In genomic region chr2:201313362-201313761, GRCh38 we compare ENCODE assay signal across 22 cellular contexts. TPM values are rescaled to one million over a fixed set of nuclear protein-coding genes. Genes with fewer than 3 reads are reported as not detected.
DNase-seq lines count a peak whose midpoint lies in the region; ATAC-seq, FAIRE-seq and TF ChIP-seq lines count a peak whose summit lies in the region.
"Had no signal": no experiment of that assay in that cellular context is flagged by ENCODE, and none has a peak within 500 bp of the region (broad histone marks: within the 10 kb centered on the region; RNA-seq: fewer than 3 reads in every experiment).

No MANE protein-coding gene starts in this region.

- in situ Hi-C loops in ACHN (cut with HindIII; ENCODE audit: low pct_ligation_motif_present, low pct_unique_long_range_greater_than_20kb, low sequenced_read_pairs): no loop called here

- H3K4me3 ChIP-seq in small intestine (ENCODE audit: low read depth in 1 of 2, low read length in 2 of 2): no peak overlapping the region
- H3K4me3 ChIP-seq in mucosa of descending colon: no peak overlapping the region
- H3K4me3 ChIP-seq: A549, GM12878, GM23248, HAP-1 had no signal

- no peaks in the 10 kb centered on the region for H3K9me3 ChIP-seq in small intestine (ENCODE audit: control insufficient read depth, low read depth)
- H3K9me3 ChIP-seq in mucosa of descending colon: peaks cover 6% of the 10 kb centered on the region
- H3K9me3 ChIP-seq: BE2C, HAP-1 had no signal

- no peaks in the 10 kb centered on the region for H3K27me3 ChIP-seq in small intestine (ENCODE audit: control insufficient read depth in 2 of 2, insufficient read depth in 2 of 2, low read length in 2 of 2)
- H3K27me3 ChIP-seq: BE2C had no signal

- no peak for ATAC-seq in activated naive CD8-positive, alpha-beta T cell treated with anti-CD3 and anti-CD28 coated beads, Interleukin-2, amount 10 ng/mL, durations not matched to agents 7 days and 5 days (ENCODE audit: low read depth)
- ATAC-seq in mucosa of descending colon (no peak), HG03139 (IDR thresholded peaks at IDR 0.05; ENCODE audit: unreplicated experiment) (no peak)
- ATAC-seq: A549, GM12878 had no signal

- no peak overlapping the region for H3K4me3 Mint-ChIP-seq in activated naive CD8-positive, alpha-beta T cell treated with anti-CD3 and anti-CD28 coated beads, Interleukin-2, amount 10 ng/mL, durations not matched to agents 7 days and 5 days
- H3K4me3 Mint-ChIP-seq in activated naive CD8-positive, alpha-beta T cell treated with anti-CD3 and anti-CD28 coated beads for 36 hours: no peak overlapping the region
- H3K4me3 Mint-ChIP-seq: CD4-positive, CD25-positive, alpha-beta regulatory T cell; CD8-positive, alpha-beta memory T cell had no signal

- 49 to 74% (median 65%) methylated on average over 5 of the region's 5 CpGs for WGBS in small intestine, 3 donors

- no peaks in the 10 kb centered on the region for H3K4me1 ChIP-seq in small intestine (ENCODE audit: control insufficient read depth in 2 of 2, insufficient read depth in 1 of 2, low read depth in 1 of 2, low read length in 1 of 2)
- no peaks in the 10 kb centered on the region for H3K4me1 ChIP-seq in mucosa of descending colon (ENCODE audit: low read depth)
- H3K4me1 ChIP-seq: A549, BE2C, HAP-1 had no signal

- DNase-seq in activated naive CD8-positive, alpha-beta T cell treated with anti-CD3 and anti-CD28 coated beads, Interleukin-2, amount 10 ng/mL, durations not matched to agents 7 days and 5 days: no peak
- DNase-seq in activated naive CD8-positive, alpha-beta T cell treated with anti-CD3 and anti-CD28 coated beads for 36 hours: no peak
- DNase-seq in NCI-H69 (lab: John Stamatoyannopoulos, UW) (peak; percentile 3), epithelial cell of prostate (ENCODE audit: low read depth, low spot score) (peak; percentile 29), small intestine (peak; percentile 6), mucosa of descending colon (no peak), ACHN (no peak)
- DNase-seq: BE2C; C1 segment of cervical spinal cord; CD4-positive, CD25-positive, alpha-beta regulatory T cell; CD8-positive, alpha-beta memory T cell; COR-L47; DMS 273 treated with DMSO at 0.1 percent for 48 hours; DMS53; DND-41; EL; GM23248 had no signal

- H3K27me3 Mint-ChIP-seq in activated naive CD8-positive, alpha-beta T cell treated with anti-CD3 and anti-CD28 coated beads, Interleukin-2, amount 10 ng/mL, durations not matched to agents 7 days and 5 days: no peaks in the 10 kb centered on the region
- H3K27me3 Mint-ChIP-seq in activated naive CD8-positive, alpha-beta T cell treated with anti-CD3 and anti-CD28 coated beads for 36 hours: no peaks in the 10 kb centered on the region
- H3K27me3 Mint-ChIP-seq: CD4-positive, CD25-positive, alpha-beta regulatory T cell; CD8-positive, alpha-beta memory T cell had no signal

- peak overlapping the region; percentile 9 for H3K27ac Mint-ChIP-seq in activated naive CD8-positive, alpha-beta T cell treated with anti-CD3 and anti-CD28 coated beads, Interleukin-2, amount 10 ng/mL, durations not matched to agents 7 days and 5 days
- no peak overlapping the region for H3K27ac Mint-ChIP-seq in activated naive CD8-positive, alpha-beta T cell treated with anti-CD3 and anti-CD28 coated beads for 36 hours
- H3K27ac Mint-ChIP-seq: CD4-positive, CD25-positive, alpha-beta regulatory T cell; CD8-positive, alpha-beta memory T cell had no signal

- H3K36me3 Mint-ChIP-seq in activated naive CD8-positive, alpha-beta T cell treated with anti-CD3 and anti-CD28 coated beads, Interleukin-2, amount 10 ng/mL, durations not matched to agents 7 days and 5 days: peaks cover 68% of the 10 kb centered on the region
- H3K36me3 Mint-ChIP-seq in activated naive CD8-positive, alpha-beta T cell treated with anti-CD3 and anti-CD28 coated beads for 36 hours: peaks cover 51% of the 10 kb centered on the region

- H3K36me3 ChIP-seq in small intestine (ENCODE audit: control insufficient read depth in 2 of 2, insufficient read depth in 2 of 2, low read length in 2 of 2) (no peaks in the 10 kb centered on the region), mucosa of descending colon (ENCODE audit: low read depth) (no peaks in the 10 kb centered on the region)
- H3K36me3 ChIP-seq: BE2C, HAP-1 had no signal

- TF ChIP-seq CTCF in mucosa of descending colon (IDR thresholded peaks at IDR 0.05): no peak

- H3K4me1 Mint-ChIP-seq in activated naive CD8-positive, alpha-beta T cell treated with anti-CD3 and anti-CD28 coated beads, Interleukin-2, amount 10 ng/mL, durations not matched to agents 7 days and 5 days: peaks cover 2% of the 10 kb centered on the region
- no peaks in the 10 kb centered on the region for H3K4me1 Mint-ChIP-seq in activated naive CD8-positive, alpha-beta T cell treated with anti-CD3 and anti-CD28 coated beads for 36 hours
- H3K4me1 Mint-ChIP-seq: CD8-positive, alpha-beta memory T cell had no signal

- FAIRE-seq in small intestine (lab: Jason Lieb, UNC): no peak
- FAIRE-seq: A549, GM12878 had no signal

- no peak overlapping the region for H3K27ac ChIP-seq in epithelial cell of prostate
- H3K27ac ChIP-seq in small intestine (ENCODE audit: low read depth in 1 of 2, low read length in 1 of 2): no peak overlapping the region
- H3K27ac ChIP-seq: 22Rv1, A549, GM23248 had no signal

- peaks cover 20% of the 10 kb centered on the region for H3K9me3 Mint-ChIP-seq in activated naive CD8-positive, alpha-beta T cell treated with anti-CD3 and anti-CD28 coated beads, Interleukin-2, amount 10 ng/mL, durations not matched to agents 7 days and 5 days
- H3K9me3 Mint-ChIP-seq in activated naive CD8-positive, alpha-beta T cell treated with anti-CD3 and anti-CD28 coated beads for 36 hours: peaks cover 36% of the 10 kb centered on the region

- intact Hi-C loops in mucosa of descending colon (cut with DNase I, micrococcal nuclease): no loop called here

- POLR2A ChIA-PET in activated naive CD8-positive, alpha-beta T cell treated with anti-CD3 and anti-CD28 coated beads, Interleukin-2, amount 10 ng/mL, durations not matched to agents 7 days and 5 days (lab: Charles Lee): no interaction called here

RNA-seq across cellular contexts. Expression of gene FLACC1, which starts 43.8 kb away (rescaled TPM):
- total RNA-seq in activated naive CD8-positive, alpha-beta T cell treated with anti-CD3 and anti-CD28 coated beads, Interleukin-2, amount 10 ng/mL, durations not matched to agents 7 days and 5 days: 1 to 10 TPM; 2.9 to 4.9 TPM
- total RNA-seq in activated naive CD8-positive, alpha-beta T cell treated with anti-CD3 and anti-CD28 coated beads for 36 hours: 1 to 10 TPM in 1 of 2 experiments, under 1 TPM in 1; 0.98 to 1.3 TPM
- 1 to 10 TPM in 1 of 3 donors, under 1 TPM in 1, not detected in 1; 0.60 to 2.9 TPM for polyA plus RNA-seq in small intestine
- total RNA-seq in mucosa of descending colon: 1 to 10 TPM in 2 of 3 donors, under 1 TPM in 1; 0.93 to 3.5 (median 2.1) TPM

RNA-seq across cellular contexts. Expression of gene CASP8, which starts 53.0 kb away (rescaled TPM):
- 100 to 1,000 TPM; 115 to 127 TPM for total RNA-seq in activated naive CD8-positive, alpha-beta T cell treated with anti-CD3 and anti-CD28 coated beads, Interleukin-2, amount 10 ng/mL, durations not matched to agents 7 days and 5 days
- total RNA-seq in activated naive CD8-positive, alpha-beta T cell treated with anti-CD3 and anti-CD28 coated beads for 36 hours: 10 to 100 TPM; 36.2 to 37.9 TPM
- polyA plus RNA-seq in small intestine: 10 to 100 TPM; 14.1 to 24.4 (median 16.2) TPM
- 10 to 100 TPM; 38.4 to 49.8 (median 48.9) TPM for total RNA-seq in mucosa of descending colon

Comparison
In these comparisons a context has a peak if more than half of its experiments do, and no peak if none do; other contexts are left out.
1. DNase-seq: peak in NCI-H69 (single experiment), epithelial cell of prostate (single experiment) and small intestine (single experiment); none in activated naive CD8-positive, alpha-beta T cell treated with anti-CD3 and anti-CD28 coated beads, Interleukin-2, amount 10 ng/mL, durations not matched to agents 7 days and 5 days (single experiment), activated naive CD8-positive, alpha-beta T cell treated with anti-CD3 and anti-CD28 coated beads for 36 hours (single experiment), mucosa of descending colon (0 of 3) and ACHN (single experiment).